12 cellular contexts compared by ENCODE assay signal in the genomic region with DNA sequence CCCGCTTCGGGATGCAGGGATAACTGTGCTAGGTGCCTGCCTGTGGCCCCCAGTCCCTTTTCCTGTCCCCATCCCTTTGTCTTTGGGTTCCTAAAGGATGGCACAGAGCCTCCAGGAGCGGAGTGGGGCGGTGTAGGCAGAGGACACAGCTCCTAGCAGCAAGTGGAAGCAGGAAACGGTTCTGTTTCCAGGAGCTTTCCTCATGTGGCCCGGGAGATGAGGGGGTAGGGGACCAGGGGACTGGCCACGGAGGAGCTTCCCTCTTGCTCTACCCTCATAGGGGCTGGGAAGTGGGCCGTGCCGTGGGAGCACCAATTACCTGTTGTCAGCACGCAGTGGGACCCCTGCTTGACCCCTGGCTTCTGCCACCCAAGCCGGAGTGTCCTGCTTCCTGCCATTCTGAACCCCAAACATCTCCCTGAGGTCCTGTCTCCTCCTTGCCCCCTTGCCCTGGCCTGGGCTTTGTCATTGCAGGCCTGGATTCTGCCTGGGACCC.
DNase-seq lines count a peak whose midpoint lies in the region; ATAC-seq and TF ChIP-seq lines count a peak whose summit lies in the region.
"Had no signal": no experiment of that assay in that cellular context is flagged by ENCODE, and none has a peak within 500 bp of the region (broad histone marks: within the 10 kb centered on the region; RNA-seq: fewer than 3 reads in every experiment).

No MANE protein-coding gene starts in this region.

- H3K27ac Mint-ChIP-seq in endothelial cell (ENCODE audit: unreplicated experiment): peak overlapping the region; percentile 1
- no peak overlapping the region for H3K27ac Mint-ChIP-seq in neural progenitor cell
- H3K27ac Mint-ChIP-seq in CD4-positive, alpha-beta T cell: no peak overlapping the region
- H3K27ac Mint-ChIP-seq: HFFc6 had no signal

- POLR2A ChIA-PET in CD4-positive, alpha-beta T cell (lab: Charles Lee): no interaction called here

- H3K9ac ChIP-seq in neural progenitor cell: no peak overlapping the region
- H3K9ac ChIP-seq: BLaER1 had no signal

- no peaks in the 10 kb centered on the region for H4K20me1 ChIP-seq in neural progenitor cell (ENCODE audit: low read depth)
- H4K20me1 ChIP-seq: BLaER1 had no signal

- ATAC-seq in CD4-positive, alpha-beta T cell (ENCODE audit: poor library complexity): no peak
- ATAC-seq in HG02571 (IDR thresholded peaks at IDR 0.05; ENCODE audit: unreplicated experiment): no peak

- H3K4me3 Mint-ChIP-seq in endothelial cell (ENCODE audit: unreplicated experiment) (no peak overlapping the region), neural progenitor cell (no peak overlapping the region)
- H3K4me3 Mint-ChIP-seq in CD4-positive, alpha-beta T cell: no peak overlapping the region
- H3K4me3 Mint-ChIP-seq: HFFc6 had no signal

- no peak for TF ChIP-seq CTCF in endothelial cell (IDR thresholded peaks at IDR 0.05; ENCODE audit: unreplicated experiment)
- no peak for TF ChIP-seq CTCF in neural progenitor cell (IDR thresholded peaks at IDR 0.05)
- TF ChIP-seq CTCF in CD4-positive, alpha-beta T cell (IDR thresholded peaks at IDR 0.05): no peak

- intact Hi-C loops in CD4-positive, alpha-beta T cell (cut with DNase I, micrococcal nuclease): loop anchor here in 1 of 2 experiments (2.0 kb wide), 1 partner anchor 22 kb away; no protein-coding TSS in a partner anchor

- H3K36me3 Mint-ChIP-seq in endothelial cell (ENCODE audit: low read depth, unreplicated experiment) (peaks cover 11% of the 10 kb centered on the region), neural progenitor cell (no peaks in the 10 kb centered on the region)
- no peaks in the 10 kb centered on the region for H3K36me3 Mint-ChIP-seq in CD4-positive, alpha-beta T cell (ENCODE audit: low read depth)

- H2AFZ ChIP-seq in neural progenitor cell (replicated peaks): peak overlapping the region; percentile 77

- no peaks in the 10 kb centered on the region for H3K36me3 ChIP-seq in neural progenitor cell
- H3K36me3 ChIP-seq: BLaER1 had no signal

- no peaks in the 10 kb centered on the region for H3K27me3 ChIP-seq in neural progenitor cell
- peaks cover 24% of the 10 kb centered on the region for H3K27me3 ChIP-seq in CD4-positive, alpha-beta T cell (ENCODE audit: control insufficient read depth, insufficient read depth, low read length)
- H3K27me3 ChIP-seq: BLaER1 had no signal

- DNase-seq in endothelial cell (ENCODE audit: low spot score): no peak
- DNase-seq in neural progenitor cell (ENCODE audit: low spot score): no peak
- DNase-seq in NCI-H1048 (lab: John Stamatoyannopoulos, UW): no peak
- DNase-seq in CD4-positive, alpha-beta T cell: no peak
- DNase-seq in NCI-H69 (lab: John Stamatoyannopoulos, UW): no peak
- DNase-seq: DMS53, GF-D8, HCEC 1CT, HFFc6 had no signal

- H3K27ac ChIP-seq in angular gyrus (ENCODE audit: low read depth, low read length): peak overlapping the region; percentile 88
- no peak overlapping the region for H3K27ac ChIP-seq in neural progenitor cell
- H3K27ac ChIP-seq in CD4-positive, alpha-beta T cell (ENCODE audit: low read depth, low read length): no peak overlapping the region
- H3K27ac ChIP-seq: BLaER1 had no signal

- CTCF ChIA-PET in CD4-positive, alpha-beta T cell (lab: Charles Lee): no interaction called here

- H3K9me3 Mint-ChIP-seq in endothelial cell (ENCODE audit: unreplicated experiment): no peaks in the 10 kb centered on the region
- H3K9me3 Mint-ChIP-seq in neural progenitor cell: peaks cover 2% of the 10 kb centered on the region
- no peaks in the 10 kb centered on the region for H3K9me3 Mint-ChIP-seq in CD4-positive, alpha-beta T cell
- H3K9me3 Mint-ChIP-seq: HFFc6 had no signal

- no peaks in the 10 kb centered on the region for H3K9me3 ChIP-seq in neural progenitor cell (ENCODE audit: low read depth)
- H3K9me3 ChIP-seq in CD4-positive, alpha-beta T cell (ENCODE audit: control insufficient read depth, low read length): no peaks in the 10 kb centered on the region
- H3K9me3 ChIP-seq: BLaER1 had no signal

- H3K4me2 ChIP-seq in neural progenitor cell: peak overlapping the region; percentile 42
- H3K4me2 ChIP-seq: BLaER1 had no signal

- H3K4me1 Mint-ChIP-seq in endothelial cell (ENCODE audit: unreplicated experiment) (peaks cover 43% of the 10 kb centered on the region), neural progenitor cell (peaks cover 33% of the 10 kb centered on the region)
- no peaks in the 10 kb centered on the region for H3K4me1 Mint-ChIP-seq in CD4-positive, alpha-beta T cell (ENCODE audit: low read depth)

- H3F3A ChIP-seq in neural progenitor cell (ENCODE audit: low read depth): peaks cover 16% of the 10 kb centered on the region

- H3K4me3 ChIP-seq in neural progenitor cell: no peak overlapping the region
- H3K4me3 ChIP-seq: BLaER1 had no signal

- H3K79me2 ChIP-seq in neural progenitor cell (ENCODE audit: low read depth): no peaks in the 10 kb centered on the region

- peaks cover 18% of the 10 kb centered on the region for H3K27me3 Mint-ChIP-seq in endothelial cell (ENCODE audit: unreplicated experiment)
- peaks cover 8% of the 10 kb centered on the region for H3K27me3 Mint-ChIP-seq in neural progenitor cell (ENCODE audit: insufficient read depth, low read depth)
- H3K27me3 Mint-ChIP-seq in CD4-positive, alpha-beta T cell: peaks cover 38% of the 10 kb centered on the region

- peaks cover 40% of the 10 kb centered on the region for H3K4me1 ChIP-seq in neural progenitor cell
